ENCODE assay signal across 8 cellular contexts in genomic region chr5:151234476-151235238, GRCh38. TPM values are rescaled to one million over a fixed set of nuclear protein-coding genes. Genes with fewer than 3 reads are reported as not detected.
DNase-seq lines count a peak whose midpoint lies in the region; ATAC-seq and TF ChIP-seq lines count a peak whose summit lies in the region.

No MANE protein-coding gene starts in this region.

- H3K4ac ChIP-seq in IMR-90 (ENCODE audit: low read depth, low read length), result no peak overlapping the region

- H3K23ac ChIP-seq in IMR-90 (ENCODE audit: low read depth, low read length), result no peak overlapping the region

- no peaks in the 10 kb centered on the region for H3K79me2 ChIP-seq in osteoblast (ENCODE audit: insufficient read depth, low read length)

- in situ Hi-C loops in GM13976 (cut with MboI; ENCODE audit: low sequenced_read_pairs, unreplicated experiment) (no loop called here), IMR-90 (cut with MboI; ENCODE audit: low sequenced_read_pairs) (loop anchor here (5.0 kb wide), 1 partner anchor 112 kb away; no protein-coding TSS in a partner anchor)

- DNase-seq in GM13976 (ENCODE audit: low spot score), result peak; percentile 84
- peak; percentile 41 for DNase-seq in IMR-90
- peak; percentile 94 for DNase-seq in choroid plexus epithelial cell (ENCODE audit: low read depth)
- peak; percentile 66 for DNase-seq in osteoblast (ENCODE audit: insufficient read length, low spot score, missing footprints)
- DNase-seq in Caco-2, result no peak
- DNase-seq in occipital lobe (lab: John Stamatoyannopoulos, UW), result no peak
- no peak for DNase-seq in NCI-H2107 (lab: John Stamatoyannopoulos, UW)

- H3K36me3 ChIP-seq in IMR-90 (ENCODE audit: control insufficient read depth, insufficient read depth, low read length) (no peaks in the 10 kb centered on the region), osteoblast (ENCODE audit: insufficient read depth, low read length) (no peaks in the 10 kb centered on the region), Caco-2 (ENCODE audit: control insufficient read depth, insufficient read depth, low read length) (no peaks in the 10 kb centered on the region)

- H2AK9ac ChIP-seq in IMR-90 (replicated peaks; ENCODE audit: low read depth, low read length, poor library complexity), result no peak overlapping the region

- H2BK15ac ChIP-seq in IMR-90 (ENCODE audit: low read depth, low read length), result no peak overlapping the region

- no peaks in the 10 kb centered on the region for H3K9me3 Mint-ChIP-seq in Caco-2 (ENCODE audit: unreplicated experiment)

- H2BK20ac ChIP-seq in IMR-90 (ENCODE audit: low read depth, low read length), result no peak overlapping the region

- no peak overlapping the region for H2BK5ac ChIP-seq in IMR-90 (ENCODE audit: low read depth, low read length, poor library complexity, severe bottlenecking)

- no peaks in the 10 kb centered on the region for H3K9me1 ChIP-seq in IMR-90 (ENCODE audit: insufficient read depth, low read length)

- intact Hi-C loops in IMR-90 (cut with micrococcal nuclease), result loop anchor here (1.0 to 5.0 kb wide), 2 partner anchors 10 to 418 kb away; partner anchors contain the start of gene CCDC69
- intact Hi-C loops in Caco-2 (cut with micrococcal nuclease; ENCODE audit: unreplicated experiment), result loop anchor here (5.0 kb wide), 1 partner anchor 172 kb away; no protein-coding TSS in a partner anchor

- TF ChIP-seq POLR2A in IMR-90 (IDR thresholded peaks at IDR 0.05; ENCODE audit: low read depth, low read length), result no peak

- POLR2A ChIA-PET in IMR-90 (lab: Charles Lee; ENCODE audit: unreplicated experiment) (no interaction called here), Caco-2 (lab: Charles Lee) (no interaction called here)

- H3K4me1 Mint-ChIP-seq in Caco-2 (ENCODE audit: low read depth, unreplicated experiment), result no peaks in the 10 kb centered on the region

- no peaks in the 10 kb centered on the region for H3K9me3 ChIP-seq in IMR-90 (ENCODE audit: control insufficient read depth, insufficient read depth, low read length)
- H3K9me3 ChIP-seq in osteoblast (ENCODE audit: low read depth, low read length), result no peaks in the 10 kb centered on the region
- 0 out of 2 replicates have a peak, but pooled peaks cover 3% of the 10 kb centered on the region for H3K9me3 ChIP-seq in Caco-2

- H4K5ac ChIP-seq in IMR-90 (ENCODE audit: low read depth, low read length), result no peak overlapping the region

- H3K27ac ChIP-seq in IMR-90 (ENCODE audit: insufficient read depth, low read length) (no peak overlapping the region), osteoblast (ENCODE audit: low read depth, low read length) (no peak overlapping the region)

- no peaks in the 10 kb centered on the region for H3K79me1 ChIP-seq in IMR-90 (ENCODE audit: low read depth in 1 of 2, low read length in 2 of 2)

- no peak overlapping the region for H2AK5ac ChIP-seq in IMR-90 (ENCODE audit: low read depth, low read length)

- no peak overlapping the region for H4K91ac ChIP-seq in IMR-90 (ENCODE audit: insufficient read depth, low read depth, low read length)

- peaks cover 2% of the 10 kb centered on the region; the same call in 1 of the 2 replicates for H3K4me1 ChIP-seq in IMR-90 (ENCODE audit: control insufficient read depth, insufficient read depth, low read length)
- H3K4me1 ChIP-seq in osteoblast (ENCODE audit: insufficient read depth, low read length), result no peaks in the 10 kb centered on the region
- no peaks in the 10 kb centered on the region for H3K4me1 ChIP-seq in Caco-2

- no peak overlapping the region for H3K18ac ChIP-seq in IMR-90 (ENCODE audit: low read depth, low read length)

- no peaks in the 10 kb centered on the region for H3K36me3 Mint-ChIP-seq in Caco-2 (ENCODE audit: insufficient read depth, unreplicated experiment)

- BruUV-seq in IMR-90 (replicated peaks; lab: Mats Ljungman, UMichigan), result no TSS peak
- no TSS peak for BruUV-seq in Caco-2 (replicated peaks; lab: Mats Ljungman, UMichigan)

- H3K4me2 ChIP-seq in IMR-90 (ENCODE audit: low read depth, low read length) (no peak overlapping the region; the same call in 1 of the 2 replicates), osteoblast (ENCODE audit: insufficient read depth, low read length) (peak overlapping the region; percentile 26)

- H3K56ac ChIP-seq in IMR-90 (ENCODE audit: extremely low read depth, insufficient read depth, low read length), result no peak overlapping the region

- peak overlapping the region; percentile 9 for H2AFZ ChIP-seq in IMR-90 (replicated peaks; ENCODE audit: low read length, poor library complexity)
- peak overlapping the region; percentile 46 for H2AFZ ChIP-seq in osteoblast (ENCODE audit: low read length)

- dilution Hi-C loops in IMR-90 (cut with HindIII; ENCODE audit: low sequenced_read_pairs, unreplicated experiment), result no loop called here

- no peak overlapping the region for H3K27ac Mint-ChIP-seq in Caco-2 (ENCODE audit: unreplicated experiment)

- H3K27me3 Mint-ChIP-seq in Caco-2 (ENCODE audit: insufficient read depth, unreplicated experiment), result peaks cover 3% of the 10 kb centered on the region

- CTCF ChIA-PET in IMR-90 (lab: Yijun Ruan, JAX), result interaction anchor here (1.2 kb wide), 1 partner anchor 9 kb away, joined by 3 read pairs; no protein-coding TSS in a partner anchor
- CTCF ChIA-PET in Caco-2 (lab: Charles Lee), result interaction anchor here (0.9 kb wide), 1 partner anchor 11 kb away, joined by 3 read pairs; the partner anchor contains the start of gene CCDC69

- no peak overlapping the region for H3K4me3 Mint-ChIP-seq in Caco-2 (ENCODE audit: unreplicated experiment)

- H4K20me1 ChIP-seq in IMR-90 (ENCODE audit: insufficient read depth, low read length) (no peaks in the 10 kb centered on the region), osteoblast (ENCODE audit: insufficient read depth, low read length) (no peaks in the 10 kb centered on the region)

- ATAC-seq in GM21515 (IDR thresholded peaks at IDR 0.05; ENCODE audit: unreplicated experiment), result peak; percentile 68
- peak; percentile 73 for ATAC-seq in IMR-90 (ENCODE audit: low read depth)

- TF ChIP-seq CTCF in GM13976 (IDR thresholded peaks at IDR 0.05; ENCODE audit: borderline replicate concordance, control extremely low read depth, extremely low read depth, insufficient read depth, missing control alignments) (no peak), IMR-90 (conservative IDR thresholded peaks at IDR 0.05; ENCODE audit: low read depth, low read length) (no peak), choroid plexus epithelial cell (conservative IDR thresholded peaks at IDR 0.05; ENCODE audit: low read depth, low read length) (no peak), osteoblast (IDR thresholded peaks at IDR 0.05; ENCODE audit: extremely low read depth, low read depth, low read length) (no peak), Caco-2 (IDR thresholded peaks at IDR 0.05; ENCODE audit: insufficient read depth in 1 of 2, low read depth in 1 of 2, low read length in 1 of 2, severe bottlenecking in 1 of 2, unreplicated experiment in 1 of 2) (no peak)

- H3K14ac ChIP-seq in IMR-90 (replicated peaks; ENCODE audit: low read depth, low read length), result no peak overlapping the region

- TF ChIP-seq RAD21 in IMR-90 (IDR thresholded peaks at IDR 0.05; ENCODE audit: low read length), result no peak

- H3K4me3 ChIP-seq in IMR-90 (ENCODE audit: insufficient read depth, low read depth, low read length) (no peak overlapping the region), choroid plexus epithelial cell (ENCODE audit: low read depth, low read length) (no peak overlapping the region), osteoblast (ENCODE audit: insufficient read depth, low read length) (no peak overlapping the region), Caco-2 (ENCODE audit: low read depth, low read length) (no peak overlapping the region)

- H3K9ac ChIP-seq in IMR-90 (ENCODE audit: low read depth, low read length), result no peak overlapping the region

- H4K8ac ChIP-seq in IMR-90 (ENCODE audit: low read depth in 2 of 2, low read length in 2 of 2), result no peak overlapping the region

- peaks cover 37% of the 10 kb centered on the region for H3K27me3 ChIP-seq in IMR-90 (ENCODE audit: control insufficient read depth, insufficient read depth, low read length)
- H3K27me3 ChIP-seq in osteoblast (ENCODE audit: insufficient read depth, low read length), result peaks cover 40% of the 10 kb centered on the region
- H3K27me3 ChIP-seq in Caco-2 (replicated peaks; ENCODE audit: control insufficient read depth, insufficient read depth, low read length), result no peaks in the 10 kb centered on the region

- no peak overlapping the region for H2BK120ac ChIP-seq in IMR-90 (ENCODE audit: low read depth, low read length)

- WGBS in IMR-90 (ENCODE audit: extremely low coverage in 2 of 2, insufficient read length in 1 of 2), 2 experiments, result 50% methylated on average over 5 of the region's 17 CpGs; no CpG with 5 or more reads in 1 of the 2 experiments

TF ChIP-seq in IMR-90, 13 proteins besides CTCF, POLR2A, EP300 and RAD21:
- TF ChIP-seq MAFK (IDR thresholded peaks at IDR 0.05; ENCODE audit: low read depth, low read length) (no peak), BHLHE40 (IDR thresholded peaks at IDR 0.05; ENCODE audit: low read depth, low read length) (no peak), USF2 (IDR thresholded peaks at IDR 0.05; ENCODE audit: low read depth, low read length) (no peak), NFE2L2 (IDR thresholded peaks at IDR 0.05; ENCODE audit: low read depth, low read length) (no peak), SMC3 (IDR thresholded peaks at IDR 0.05; ENCODE audit: low read depth, low read length) (no peak), RCOR1 (IDR thresholded peaks at IDR 0.05; ENCODE audit: insufficient replicate concordance, low read length) (no peak), CHD1 (IDR thresholded peaks at IDR 0.05; ENCODE audit: low read depth, low read length) (no peak), FOS (IDR thresholded peaks at IDR 0.05; ENCODE audit: low read depth, low read length) (no peak)

RNA-seq across cellular contexts. Expression of gene CCDC69, which starts 10.8 kb away (rescaled TPM):
- total RNA-seq in IMR-90 (2012; rRNA removed) (0.36 and 0.56 TPM in 2 replicates), osteoblast (10.5 and 10.9 TPM in 2 replicates), Caco-2 (2022) (5.1 TPM in 2 replicates), occipital lobe (0.78 TPM)
- polyA plus RNA-seq in IMR-90 (2012; rRNA removed), result 0.36 and 0.48 TPM in 2 replicates
- 0.25 and 0.31 TPM in 2 replicates for polyA plus RNA-seq in IMR-90 (2012; cell fraction: cytosol; rRNA removed)
- polyA plus RNA-seq in IMR-90 (2012; cell fraction: nucleus; rRNA removed; ENCODE audit: low replicate concordance), result 0.11 and 0.24 TPM in 2 replicates

RNA-seq across cellular contexts. Expression of gene GM2A, which starts 18.3 kb away (rescaled TPM):
- total RNA-seq in IMR-90 (2012; rRNA removed) (18.5 and 18.6 TPM in 2 replicates), osteoblast (35.5 and 42.1 TPM in 2 replicates), Caco-2 (2022) (27.6 and 28.0 TPM in 2 replicates), occipital lobe (12.6 TPM)
- polyA plus RNA-seq in IMR-90 (2012; rRNA removed), result 12.8 and 13.8 TPM in 2 replicates
- 8.0 and 9.9 TPM in 2 replicates for polyA plus RNA-seq in IMR-90 (2012; cell fraction: cytosol; rRNA removed)
- 2.0 and 3.1 TPM in 2 replicates for polyA plus RNA-seq in IMR-90 (2012; cell fraction: nucleus; rRNA removed; ENCODE audit: low replicate concordance)

Comparison
In these comparisons a context has a peak if more than half of its experiments do, and no peak if none do; other contexts are left out.
1. DNase-seq: peak in GM13976 (single experiment), IMR-90 (single experiment), choroid plexus epithelial cell (single experiment) and osteoblast (single experiment); none in Caco-2 (0 of 2), occipital lobe (single experiment) and NCI-H2107 (single experiment).